ENCODE assay signal across 8 cellular contexts in the genomic region with DNA sequence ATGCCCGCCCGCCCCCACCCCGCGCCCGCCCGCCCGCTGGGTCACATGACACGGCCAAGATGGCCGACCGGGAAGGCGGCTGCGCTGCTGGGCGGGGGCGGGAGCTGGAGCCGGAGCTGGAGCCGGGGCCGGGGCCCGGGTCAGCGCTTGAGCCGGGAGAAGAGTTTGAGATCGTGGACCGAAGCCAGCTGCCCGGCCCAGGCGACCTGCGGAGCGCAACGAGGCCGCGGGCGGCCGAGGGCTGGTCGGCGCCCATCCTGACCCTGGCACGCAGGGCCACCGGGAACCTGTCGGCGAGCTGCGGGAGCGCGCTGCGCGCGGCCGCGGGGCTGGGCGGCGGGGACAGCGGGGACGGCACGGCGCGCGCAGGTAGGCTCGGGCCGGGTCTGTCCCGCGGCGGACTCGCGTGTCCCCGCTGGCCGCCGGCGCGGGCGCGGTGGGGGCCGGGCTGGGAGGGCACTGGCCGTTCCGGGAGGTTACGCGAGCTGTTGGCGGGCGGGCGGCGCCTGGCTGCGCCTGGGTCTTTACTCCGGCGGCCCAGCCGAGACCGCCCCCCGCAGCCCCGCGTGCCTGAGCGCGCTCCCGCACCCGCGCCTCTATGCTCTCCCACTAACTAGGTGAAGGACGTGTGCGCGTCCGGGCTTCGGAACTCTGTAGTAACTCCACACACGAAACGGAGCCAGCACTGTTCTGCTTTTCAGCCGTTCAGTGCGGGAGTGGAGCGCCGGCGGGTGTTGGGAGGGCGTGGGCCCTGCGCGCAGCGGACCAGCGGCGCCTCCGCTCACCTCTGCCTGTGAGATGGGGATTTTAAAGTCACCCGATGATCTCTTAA. TPM values are rescaled to one million over a fixed set of nuclear protein-coding genes. Genes with fewer than 3 reads are reported as not detected.
DNase-seq lines count a peak whose midpoint lies in the region; ATAC-seq and TF ChIP-seq lines count a peak whose summit lies in the region.

A gene with protein sequence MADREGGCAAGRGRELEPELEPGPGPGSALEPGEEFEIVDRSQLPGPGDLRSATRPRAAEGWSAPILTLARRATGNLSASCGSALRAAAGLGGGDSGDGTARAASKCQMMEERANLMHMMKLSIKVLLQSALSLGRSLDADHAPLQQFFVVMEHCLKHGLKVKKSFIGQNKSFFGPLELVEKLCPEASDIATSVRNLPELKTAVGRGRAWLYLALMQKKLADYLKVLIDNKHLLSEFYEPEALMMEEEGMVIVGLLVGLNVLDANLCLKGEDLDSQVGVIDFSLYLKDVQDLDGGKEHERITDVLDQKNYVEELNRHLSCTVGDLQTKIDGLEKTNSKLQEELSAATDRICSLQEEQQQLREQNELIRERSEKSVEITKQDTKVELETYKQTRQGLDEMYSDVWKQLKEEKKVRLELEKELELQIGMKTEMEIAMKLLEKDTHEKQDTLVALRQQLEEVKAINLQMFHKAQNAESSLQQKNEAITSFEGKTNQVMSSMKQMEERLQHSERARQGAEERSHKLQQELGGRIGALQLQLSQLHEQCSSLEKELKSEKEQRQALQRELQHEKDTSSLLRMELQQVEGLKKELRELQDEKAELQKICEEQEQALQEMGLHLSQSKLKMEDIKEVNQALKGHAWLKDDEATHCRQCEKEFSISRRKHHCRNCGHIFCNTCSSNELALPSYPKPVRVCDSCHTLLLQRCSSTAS (plus strand): TSS at position 44 of the 832 bp plus-strand sequence. CDS start 16 bp downstream, at position 60.

- H3K4me1 ChIP-seq in CD4-positive, CD25-positive, alpha-beta regulatory T cell (ENCODE audit: control insufficient read depth, insufficient read depth, low read length, poor library complexity, severe bottlenecking) = peaks cover 30% of the 10 kb centered on the region
- H3K4me1 ChIP-seq in mucosa of descending colon (ENCODE audit: low read depth) = peaks cover 8% of the 10 kb centered on the region

- no peak for TF ChIP-seq CTCF in mucosa of descending colon (IDR thresholded peaks at IDR 0.05)

- H3K9me3 ChIP-seq in CD4-positive, CD25-positive, alpha-beta regulatory T cell (ENCODE audit: control insufficient read depth in 2 of 2, low read length in 2 of 2) = no peaks in the 10 kb centered on the region
- H3K9me3 ChIP-seq in mucosa of descending colon = no peaks in the 10 kb centered on the region

- peak; percentile 80 to 84 for ATAC-seq in CD4-positive, CD25-positive, alpha-beta regulatory T cell (ENCODE audit: low read depth in 2 of 2)
- peak; percentile 81 for ATAC-seq in HG03442 (IDR thresholded peaks at IDR 0.05; ENCODE audit: unreplicated experiment)
- peak; percentile 97 for ATAC-seq in mucosa of descending colon

- H3K27ac Mint-ChIP-seq in CD4-positive, CD25-positive, alpha-beta regulatory T cell = peak within 1 kb of the TSS; percentile 95 to 100 (median 97)

- H3K4me3 ChIP-seq in CD4-positive, CD25-positive, alpha-beta regulatory T cell (ENCODE audit: low read depth, low read length) = peak within 1 kb of the TSS; percentile 95
- peak within 1 kb of the TSS; percentile 69 for H3K4me3 ChIP-seq in mucosa of descending colon

- no peaks in the 10 kb centered on the region for H3K27me3 ChIP-seq in CD4-positive, CD25-positive, alpha-beta regulatory T cell (ENCODE audit: control insufficient read depth, insufficient read depth, low read length)

- peaks cover 6 to 41% (median 29%) of the 10 kb centered on the region in 4 donors for H3K4me1 Mint-ChIP-seq in CD4-positive, CD25-positive, alpha-beta regulatory T cell

- H3K27me3 Mint-ChIP-seq in CD4-positive, CD25-positive, alpha-beta regulatory T cell = no peaks in the 10 kb centered on the region

- peak within 1 kb of the TSS; percentile 76 for H3K27ac ChIP-seq in CD4-positive, CD25-positive, alpha-beta regulatory T cell (ENCODE audit: insufficient read depth, low read length, poor library complexity, severe bottlenecking)

- peak within 1 kb of the TSS; percentile 97 to 100 (median 98) for H3K4me3 Mint-ChIP-seq in CD4-positive, CD25-positive, alpha-beta regulatory T cell

- intact Hi-C loops in mucosa of descending colon (cut with DNase I, micrococcal nuclease) = no loop called here

- no peaks in the 10 kb centered on the region for H3K36me3 ChIP-seq in CD4-positive, CD25-positive, alpha-beta regulatory T cell (ENCODE audit: control insufficient read depth, insufficient read depth, low read length)
- H3K36me3 ChIP-seq in mucosa of descending colon (ENCODE audit: low read depth) = no peaks in the 10 kb centered on the region

- DNase-seq in CD4-positive, CD25-positive, alpha-beta regulatory T cell = peak; percentile 70 to 88 (median 84)
- DNase-seq in GM19240 (ENCODE audit: insufficient read length, low spot score) (peak; percentile 69), NOMO-1 treated with dmso at 0.1 percent for 144 hours (lab: John Stamatoyannopoulos, UW; ENCODE audit: unreplicated experiment) (peak; percentile 74), epidermal melanocyte (ENCODE audit: insufficient read length, low spot score) (peak; percentile 79), mucosa of descending colon (peak; percentile 90 to 94 (median 91))
- DNase-seq in activated CD8-positive, alpha-beta memory T cell treated with anti-CD3 and anti-CD28 coated beads, Interleukin-2, amount 50 U/mL, for 4 hours = peak; percentile 83
- DNase-seq in stimulated activated CD8-positive, alpha-beta memory T cell treated with anti-CD3 and anti-CD28 coated beads, Interleukin-4, amount 100 ng/mL, for 1 hour (ENCODE audit: low read depth in 2 of 2, low spot score in 1 of 2) = peak; percentile 53 to 60

- no peaks in the 10 kb centered on the region for H3K9me3 Mint-ChIP-seq in CD4-positive, CD25-positive, alpha-beta regulatory T cell

- H3K36me3 Mint-ChIP-seq in CD4-positive, CD25-positive, alpha-beta regulatory T cell = peaks cover 8% of the 10 kb centered on the region

RNA-seq across cellular contexts. Expression of the gene that starts here (rescaled TPM):
- total RNA-seq in CD4-positive, CD25-positive, alpha-beta regulatory T cell = 40.4 TPM
- polyA plus RNA-seq in CD4-positive, CD25-positive, alpha-beta regulatory T cell = 10 to 100 TPM; 18.3 to 25.9 (median 23.7) TPM
- total RNA-seq in mucosa of descending colon = 10 to 100 TPM; 34.2 to 55.5 (median 45.0) TPM

Comparison
In these comparisons a context has a peak if more than half of its experiments do, and no peak if none do; other contexts are left out.
1. Peak in every context shown above with its lines: DNase-seq, ATAC-seq, H3K4me3 ChIP-seq and H3K27ac ChIP-seq.